In genomic region chr2:60550151-60550983, GRCh38 we compare ENCODE assay signal across 8 cellular contexts. TPM values are rescaled to one million over a fixed set of nuclear protein-coding genes. Genes with fewer than 3 reads are reported as not detected.
DNase-seq lines count a peak whose midpoint lies in the region; ATAC-seq and TF ChIP-seq lines count a peak whose summit lies in the region.

No MANE protein-coding gene starts in this region.

- TF ChIP-seq CTCF in activated CD8-positive, alpha-beta T cell treated with anti-CD3 and anti-CD28 coated beads for 36 hours (IDR thresholded peaks at IDR 0.05) = peak; percentile 61
- TF ChIP-seq CTCF in upper lobe of right lung (IDR thresholded peaks at IDR 0.05) = peak; percentile 56

- H3K27me3 ChIP-seq in muscle layer of duodenum (ENCODE audit: low read depth, low read length) = peaks cover 8% of the 10 kb centered on the region
- H3K27me3 ChIP-seq in upper lobe of right lung = peaks cover 72% of the 10 kb centered on the region

- H3K27ac ChIP-seq in muscle layer of duodenum (ENCODE audit: low read length) (peak overlapping the region; percentile 80), upper lobe of right lung (peak overlapping the region; percentile 39)

- DNase-seq in Caki2 (ENCODE audit: low read depth) (peak; percentile 57), NCI-H446 treated with DMSO at 0.1 percent for 48 hours (lab: John Stamatoyannopoulos, UW) (peak; percentile 82), upper lobe of right lung (peak; percentile 87)
- peak; percentile 75 for DNase-seq in activated CD8-positive, alpha-beta T cell treated with anti-CD3 and anti-CD28 coated beads for 36 hours

- POLR2A ChIA-PET in activated CD8-positive, alpha-beta T cell treated with anti-CD3 and anti-CD28 coated beads for 36 hours (lab: Charles Lee) = interaction anchor here (1.3 kb wide), 1 partner anchor 9 kb away, joined by 6 read pairs; no protein-coding TSS in a partner anchor

- H3K4me1 Mint-ChIP-seq in activated CD8-positive, alpha-beta T cell treated with anti-CD3 and anti-CD28 coated beads for 36 hours (ENCODE audit: low read depth) = peaks cover 26% of the 10 kb centered on the region

- H3K4me1 ChIP-seq in muscle layer of duodenum (ENCODE audit: control insufficient read depth in 1 of 2, insufficient read depth in 2 of 2, low read length in 2 of 2) (peaks cover 6 to 59% of the 10 kb centered on the region in 2 donors), upper lobe of right lung (peaks cover 45% of the 10 kb centered on the region)

- in situ Hi-C loops in Caki2 (cut with HindIII; ENCODE audit: low pct_unique_long_range_greater_than_20kb, low sequenced_read_pairs) = no loop called here

- CTCF ChIA-PET in activated CD8-positive, alpha-beta T cell treated with anti-CD3 and anti-CD28 coated beads for 36 hours (lab: Charles Lee) = interaction anchor here (0.6 to 2.4 kb wide), 20 partner anchors 9 to 1248 kb away, joined by 3 to 15 read pairs (median 3); no protein-coding TSS in a partner anchor

- H3K9me3 Mint-ChIP-seq in activated CD8-positive, alpha-beta T cell treated with anti-CD3 and anti-CD28 coated beads for 36 hours = no peaks in the 10 kb centered on the region

- H3K27me3 Mint-ChIP-seq in activated CD8-positive, alpha-beta T cell treated with anti-CD3 and anti-CD28 coated beads for 36 hours = peaks cover 62% of the 10 kb centered on the region

- H3K9me3 ChIP-seq in muscle layer of duodenum (ENCODE audit: control insufficient read depth in 1 of 2, low read length in 2 of 2) (no peaks in the 10 kb centered on the region), upper lobe of right lung (no peaks in the 10 kb centered on the region)

- H3K4me3 Mint-ChIP-seq in activated CD8-positive, alpha-beta T cell treated with anti-CD3 and anti-CD28 coated beads for 36 hours = peak overlapping the region; percentile 79

- ATAC-seq in GM19351 (IDR thresholded peaks at IDR 0.05; ENCODE audit: unreplicated experiment) (peak; percentile 40), HG03439 (IDR thresholded peaks at IDR 0.05; ENCODE audit: unreplicated experiment) (peak; percentile 60), esophagus mucosa (peak; percentile 78), upper lobe of right lung (peak; percentile 84)
- ATAC-seq in activated CD8-positive, alpha-beta T cell treated with anti-CD3 and anti-CD28 coated beads for 36 hours = peak; percentile 73

- peak overlapping the region; percentile 74 to 93 for H3K4me3 ChIP-seq in muscle layer of duodenum (ENCODE audit: low read depth in 1 of 2, low read length in 2 of 2)
- H3K4me3 ChIP-seq in upper lobe of right lung = peak overlapping the region; percentile 66

- H3K27ac Mint-ChIP-seq in activated CD8-positive, alpha-beta T cell treated with anti-CD3 and anti-CD28 coated beads for 36 hours = no peak overlapping the region

- H3K36me3 ChIP-seq in muscle layer of duodenum (ENCODE audit: control insufficient read depth in 1 of 2, insufficient read depth in 2 of 2, low read length in 2 of 2) (no peaks in the 10 kb centered on the region), upper lobe of right lung (no peaks in the 10 kb centered on the region)

- intact Hi-C loops in activated CD8-positive, alpha-beta T cell treated with anti-CD3 and anti-CD28 coated beads for 36 hours (cut with micrococcal nuclease) = loop anchor here (10.0 kb wide), 2 partner anchors 666 to 1246 kb away; no protein-coding TSS in a partner anchor
- intact Hi-C loops in upper lobe of right lung (cut with DNase I) = no loop called here

- no peaks in the 10 kb centered on the region for H3K36me3 Mint-ChIP-seq in activated CD8-positive, alpha-beta T cell treated with anti-CD3 and anti-CD28 coated beads for 36 hours (ENCODE audit: low read depth)

RNA-seq across cellular contexts. Expression of gene BCL11A, which starts 3.1 kb away (rescaled TPM):
- not detected in 2 replicates for total RNA-seq in Caki2 (2014; rRNA removed; shearing (Covaris generic); ENCODE audit: low replicate concordance)
- total RNA-seq in activated CD8-positive, alpha-beta T cell treated with anti-CD3 and anti-CD28 coated beads for 36 hours = under 1 TPM; 0.45 to 0.54 TPM
- 43.0 TPM for total RNA-seq in esophagus mucosa
- 10.3 TPM for total RNA-seq in upper lobe of right lung

Comparison
In these comparisons a context has a peak if more than half of its experiments do, and no peak if none do; other contexts are left out.
1. Peak in every context shown above with its lines: DNase-seq, ATAC-seq, H3K4me3 ChIP-seq and H3K27ac ChIP-seq.